ENCODE assay signal across 19 cellular contexts in the genomic region with DNA sequence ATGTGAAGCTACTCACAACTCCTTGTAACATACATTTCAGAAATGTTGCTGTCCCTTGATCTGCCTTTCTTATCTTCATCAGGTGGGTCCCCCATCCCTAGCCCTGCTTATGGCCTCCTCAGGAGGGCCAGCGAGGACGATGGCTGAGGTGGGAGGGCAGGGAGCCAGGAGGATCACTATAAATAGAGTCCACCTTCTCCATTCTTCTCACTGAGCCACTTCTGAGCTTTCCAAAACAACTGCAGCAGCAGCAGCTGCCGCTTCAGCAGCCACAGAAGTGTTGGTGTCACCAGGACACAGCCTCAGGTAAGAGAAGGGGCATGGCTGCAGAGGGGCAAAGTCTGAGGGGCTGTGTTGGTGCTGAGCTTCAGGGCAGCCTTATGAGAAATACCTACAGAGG. TPM values are rescaled to one million over a fixed set of nuclear protein-coding genes. Genes with fewer than 3 reads are reported as not detected.
DNase-seq lines count a peak whose midpoint lies in the region; ATAC-seq and TF ChIP-seq lines count a peak whose summit lies in the region.
"Had no signal": no experiment of that assay in that cellular context is flagged by ENCODE, and none has a peak within 500 bp of the region (broad histone marks: within the 10 kb centered on the region; RNA-seq: fewer than 3 reads in every experiment).

No MANE protein-coding gene starts in this region.

- TF ChIP-seq EP300 in transverse colon (IDR thresholded peaks at IDR 0.05; ENCODE audit: low read depth), result no peak

- TF ChIP-seq POLR2A in transverse colon (IDR thresholded peaks at IDR 0.05), result no peak

- no peaks in the 10 kb centered on the region for H3K36me3 ChIP-seq in transverse colon
- H3K36me3 ChIP-seq: MG63 had no signal

- no peak for TF ChIP-seq CTCF in transverse colon (IDR thresholded peaks at IDR 0.05)

- peaks cover 3% of the 10 kb centered on the region for H3K27me3 ChIP-seq in transverse colon
- H3K27me3 ChIP-seq: MG63 had no signal

- H3K4me3 ChIP-seq in transverse colon, result no peak overlapping the region
- H3K4me3 ChIP-seq: GM12878, GM23338, MG63 had no signal

- no peak for ATAC-seq in HG02970 (IDR thresholded peaks at IDR 0.05; ENCODE audit: low FRiP score, unreplicated experiment)
- ATAC-seq: GM12878, GM23338, T-helper 17 cell had no signal

- no peaks in the 10 kb centered on the region for H3K9me3 ChIP-seq in transverse colon

- intact Hi-C loops in transverse colon (cut with DNase I; ENCODE audit: low total_unique reads), result no loop called here

- WGBS in transverse colon (ENCODE audit: low coverage in 1 of 2), 2 donors, result 80% methylated on average over 3 of the region's 3 CpGs; no CpG with 5 or more reads in 1 of the 2 donors

- no peak overlapping the region for H3K27ac ChIP-seq in transverse colon
- H3K27ac ChIP-seq: C4-2B, HL-60 had no signal

- in situ Hi-C loops in transverse colon (cut with MboI; ENCODE audit: low pct_ligation_motif_present in 1 of 4, low pct_unique_long_range_greater_than_20kb in 1 of 4, low sequenced_read_pairs in 3 of 4), result no loop called here

- H3K4me1 ChIP-seq in transverse colon, result no peaks in the 10 kb centered on the region

- DNase-seq in NCI-H82 (lab: John Stamatoyannopoulos, UW) (peak; percentile 35), NCI-H82 treated with DMSO at 0.1 percent for 48 hours (lab: John Stamatoyannopoulos, UW; ENCODE audit: unreplicated experiment) (no peak), DMS79 treated with DMSO at 0.1 percent for 48 hours (lab: John Stamatoyannopoulos, UW) (peak; percentile 67), NCI-H1092 (lab: John Stamatoyannopoulos, UW) (peak; percentile 21), RPMI8226 (peak; percentile 49), transverse colon (no peak)
- DNase-seq: AML-193, GF-D8, HCEC 1CT, Kasumi-1, MG63, NCI-H187, NCI-H2227 treated with DMSO at 0.1 percent for 48 hours, T-helper 17 cell had no signal

RNA-seq across cellular contexts. Expression of a gene that starts 53.5 kb away (rescaled TPM):
- 10 to 100 TPM in 3 of 4 donors, 1 to 10 TPM in 1; 5.6 to 81.0 (median 29.3) TPM for total RNA-seq in transverse colon

RNA-seq across cellular contexts. Expression of a gene that starts 53.6 kb away (rescaled TPM):
- 10 to 100 TPM; 12.1 to 29.2 (median 16.9) TPM for total RNA-seq in transverse colon

RNA-seq across cellular contexts. Expression of a gene that starts 58.0 kb away (rescaled TPM):
- total RNA-seq in transverse colon, result 10 to 100 TPM; 14.5 to 50.9 (median 23.8) TPM
- total RNA-seq: T-helper 17 cell had no signal

Comparison
In these comparisons a context has a peak if more than half of its experiments do, and no peak if none do; other contexts are left out.
1. DNase-seq: peak in NCI-H82 (single experiment), DMS79 treated with DMSO at 0.1 percent for 48 hours (single experiment), NCI-H1092 (single experiment) and RPMI8226 (single experiment); none in NCI-H82 treated with DMSO at 0.1 percent for 48 hours (single experiment) and transverse colon (single experiment).